In genomic region chr1:226004396-226004795, GRCh38 we compare ENCODE assay signal across 19 cellular contexts. TPM values are rescaled to one million over a fixed set of nuclear protein-coding genes. Genes with fewer than 3 reads are reported as not detected.
DNase-seq lines count a peak whose midpoint lies in the region; ATAC-seq and TF ChIP-seq lines count a peak whose summit lies in the region.
"Had no signal": no experiment of that assay in that cellular context is flagged by ENCODE, and none has a peak within 500 bp of the region (broad histone marks: within the 10 kb centered on the region; RNA-seq: fewer than 3 reads in every experiment).

No MANE protein-coding gene starts in this region.

- H3K27ac Mint-ChIP-seq in activated naive CD4-positive, alpha-beta T cell treated with anti-CD3 and anti-CD28 coated beads, Interleukin-2, amount 50 U/mL, for 24 hours, result peak overlapping the region; percentile 49
- H3K27ac Mint-ChIP-seq in activated naive CD8-positive, alpha-beta T cell treated with anti-CD3 and anti-CD28 coated beads, Interleukin-2, amount 10 ng/mL, durations not matched to agents 7 days and 5 days, result peak overlapping the region; percentile 28

- no peak for DNase-seq in activated naive CD4-positive, alpha-beta T cell (lab: John Stamatoyannopoulos, UW)
- no peak for DNase-seq in activated naive CD8-positive, alpha-beta T cell treated with anti-CD3 and anti-CD28 coated beads, Interleukin-2, amount 10 ng/mL, durations not matched to agents 7 days and 5 days
- DNase-seq in omental fat pad (ENCODE audit: low spot score), result no peak
- DNase-seq in NCI-H2107 treated with DMSO at 0.1 percent for 48 hours (lab: John Stamatoyannopoulos, UW; ENCODE audit: unreplicated experiment), result no peak
- DNase-seq: activated gamma-delta T cell treated with Interleukin-2 at 50 U/mL for 16 hours; caudate nucleus; hippocampal formation; immature natural killer cell; mesenchymal stem cell; NCI-H187; NCI-H526; nucleus accumbens; stimulated activated CD4-positive, alpha-beta T cell treated with anti-CD3 and anti-CD28 coated beads, Interleukin-2, amount 100 ng/mL, for 24 hours had no signal

- POLR2A ChIA-PET in activated naive CD8-positive, alpha-beta T cell treated with anti-CD3 and anti-CD28 coated beads, Interleukin-2, amount 10 ng/mL, durations not matched to agents 7 days and 5 days (lab: Charles Lee), result interaction anchor here (0.6 to 10.1 kb wide), 4 partner anchors 60 to 106 kb away, joined by 3 to 287 read pairs (median 6); partner anchors contain the start of gene H3-3A

- no peak for TF ChIP-seq CTCF in omental fat pad (IDR thresholded peaks at IDR 0.05)

- H3K27me3 Mint-ChIP-seq in activated naive CD4-positive, alpha-beta T cell treated with anti-CD3 and anti-CD28 coated beads, Interleukin-2, amount 50 U/mL, for 24 hours, result no peaks in the 10 kb centered on the region
- peaks cover 4% of the 10 kb centered on the region for H3K27me3 Mint-ChIP-seq in activated naive CD8-positive, alpha-beta T cell treated with anti-CD3 and anti-CD28 coated beads, Interleukin-2, amount 10 ng/mL, durations not matched to agents 7 days and 5 days
- H3K27me3 Mint-ChIP-seq: dendritic cell treated with granulocyte-macrophage colony-stimulating factor and Interleukin-4, amounts not matched to agents 40 ng/mL and 50 ng/mL, for 4 days had no signal

- H3K36me3 Mint-ChIP-seq in activated naive CD4-positive, alpha-beta T cell treated with anti-CD3 and anti-CD28 coated beads, Interleukin-2, amount 50 U/mL, for 24 hours, result no peaks in the 10 kb centered on the region
- H3K36me3 Mint-ChIP-seq in activated naive CD8-positive, alpha-beta T cell treated with anti-CD3 and anti-CD28 coated beads, Interleukin-2, amount 10 ng/mL, durations not matched to agents 7 days and 5 days, result no peaks in the 10 kb centered on the region
- H3K36me3 Mint-ChIP-seq: immature natural killer cell had no signal

- no peak overlapping the region for H3K4me3 Mint-ChIP-seq in activated naive CD4-positive, alpha-beta T cell treated with anti-CD3 and anti-CD28 coated beads, Interleukin-2, amount 50 U/mL, for 24 hours
- peak overlapping the region; percentile 51 for H3K4me3 Mint-ChIP-seq in activated naive CD8-positive, alpha-beta T cell treated with anti-CD3 and anti-CD28 coated beads, Interleukin-2, amount 10 ng/mL, durations not matched to agents 7 days and 5 days
- H3K4me3 Mint-ChIP-seq: CD14-positive monocyte; dendritic cell treated with granulocyte-macrophage colony-stimulating factor and Interleukin-4, amounts not matched to agents 40 ng/mL and 50 ng/mL, for 4 days; immature natural killer cell had no signal

- H3K4me1 Mint-ChIP-seq in activated naive CD4-positive, alpha-beta T cell treated with anti-CD3 and anti-CD28 coated beads, Interleukin-2, amount 50 U/mL, for 24 hours, result peaks cover 49% of the 10 kb centered on the region
- H3K4me1 Mint-ChIP-seq in activated naive CD8-positive, alpha-beta T cell treated with anti-CD3 and anti-CD28 coated beads, Interleukin-2, amount 10 ng/mL, durations not matched to agents 7 days and 5 days, result peaks cover 43% of the 10 kb centered on the region

- peak; percentile 28 for ATAC-seq in GM21619 (IDR thresholded peaks at IDR 0.05; ENCODE audit: unreplicated experiment)
- ATAC-seq in activated naive CD8-positive, alpha-beta T cell treated with anti-CD3 and anti-CD28 coated beads, Interleukin-2, amount 10 ng/mL, durations not matched to agents 7 days and 5 days (ENCODE audit: low read depth), result no peak
- no peak for ATAC-seq in omental fat pad (ENCODE audit: low FRiP score)
- ATAC-seq in HG03045 (IDR thresholded peaks at IDR 0.05; ENCODE audit: unreplicated experiment), result no peak
- ATAC-seq: gastroesophageal sphincter had no signal

- H3K9me3 Mint-ChIP-seq in activated naive CD4-positive, alpha-beta T cell treated with anti-CD3 and anti-CD28 coated beads, Interleukin-2, amount 50 U/mL, for 24 hours, result no peaks in the 10 kb centered on the region
- no peaks in the 10 kb centered on the region for H3K9me3 Mint-ChIP-seq in activated naive CD8-positive, alpha-beta T cell treated with anti-CD3 and anti-CD28 coated beads, Interleukin-2, amount 10 ng/mL, durations not matched to agents 7 days and 5 days
- H3K9me3 Mint-ChIP-seq: dendritic cell treated with granulocyte-macrophage colony-stimulating factor and Interleukin-4, amounts not matched to agents 40 ng/mL and 50 ng/mL, for 4 days; immature natural killer cell had no signal

RNA-seq across cellular contexts. Expression of gene SDE2, which starts 5.3 kb away (rescaled TPM):
- total RNA-seq in activated naive CD8-positive, alpha-beta T cell treated with anti-CD3 and anti-CD28 coated beads, Interleukin-2, amount 10 ng/mL, durations not matched to agents 7 days and 5 days, result 10 to 100 TPM; 17.2 to 18.5 TPM
- total RNA-seq in omental fat pad, result 10 to 100 TPM; 18.0 to 42.3 (median 21.5) TPM

RNA-seq across cellular contexts. Expression of gene H3-3A, which starts 58.1 kb away (rescaled TPM):
- total RNA-seq in activated naive CD8-positive, alpha-beta T cell treated with anti-CD3 and anti-CD28 coated beads, Interleukin-2, amount 10 ng/mL, durations not matched to agents 7 days and 5 days, result 100 to 1,000 TPM; 454 to 466 TPM
- total RNA-seq in omental fat pad, result 100 to 1,000 TPM; 284 to 317 (median 305) TPM
